In genomic region chr7:98879198-98879988, GRCh38 we compare ENCODE assay signal across 1 cellular context.
A peak's percentile ranks its signal among the peaks of the same experiment; 100 is the strongest.
TF ChIP-seq lines count a peak whose summit lies in the region.

No MANE protein-coding gene starts in this region.

TF ChIP-seq in HepG2, 621 proteins besides CTCF, POLR2A, EP300 and RAD21 (continued from another document):
- TF ChIP-seq ZNF605 (CRISPR knock-in tag; IDR thresholded peaks at IDR 0.05) (peak; percentile 15; the same call in 1 of the 2 replicates), REL (CRISPR knock-in tag; conservative IDR thresholded peaks at IDR 0.05) (0 out of 2 replicates have a peak, but pooled peaks have one; percentile 54), FOXC1 (CRISPR knock-in tag; IDR thresholded peaks at IDR 0.05; ENCODE audit: borderline replicate concordance) (no peak), MTERF4 (CRISPR knock-in tag; IDR thresholded peaks at IDR 0.05) (0 out of 2 replicates have a peak, but pooled peaks have one; percentile 22), GATAD1 (CRISPR knock-in tag; IDR thresholded peaks at IDR 0.05) (peak; percentile 59; the same call in 1 of the 2 replicates), ZNF552 (CRISPR knock-in tag; IDR thresholded peaks at IDR 0.05; ENCODE audit: borderline replicate concordance) (no peak; the same call in 1 of the 2 replicates), ZNF737 (CRISPR knock-in tag; IDR thresholded peaks at IDR 0.05; ENCODE audit: borderline replicate concordance) (no peak), SKIL (CRISPR knock-in tag; IDR thresholded peaks at IDR 0.05; ENCODE audit: borderline replicate concordance) (0 out of 2 replicates have a peak, but pooled peaks have one; percentile 19), ASH2L (IDR thresholded peaks at IDR 0.05; ENCODE audit: insufficient read length, low read depth, low read length) (peak; percentile 24), CEBPB (IDR thresholded peaks at IDR 0.05; ENCODE audit: borderline replicate concordance, low read depth, low read length) (peak; percentile 47; the same call in 1 of the 2 replicates), CBX2 (IDR thresholded peaks at IDR 0.05; ENCODE audit: low read depth, low read length) (no peak), CBX2 (CRISPR knock-in tag; IDR thresholded peaks at IDR 0.05; ENCODE audit: low read depth) (no peak), MBD4 (IDR thresholded peaks at IDR 0.05; ENCODE audit: borderline replicate concordance, low read length) (no peak), ZNF572 (CRISPR knock-in tag; IDR thresholded peaks at IDR 0.05) (0 out of 2 replicates have a peak, but pooled peaks have one; percentile 29), SRY (CRISPR knock-in tag; IDR thresholded peaks at IDR 0.05) (no peak), HOXA7 (CRISPR knock-in tag; IDR thresholded peaks at IDR 0.05) (no peak), FOSL1 (CRISPR knock-in tag; IDR thresholded peaks at IDR 0.05; ENCODE audit: borderline replicate concordance) (0 out of 2 replicates have a peak, but pooled peaks have one; percentile 2), YEATS2 (CRISPR knock-in tag; IDR thresholded peaks at IDR 0.05; ENCODE audit: borderline replicate concordance) (0 out of 2 replicates have a peak, but pooled peaks have one; percentile 19), ZNF512 (CRISPR knock-in tag; IDR thresholded peaks at IDR 0.05) (no peak), SP1 (IDR thresholded peaks at IDR 0.05) (no peak), SP1 (CRISPR knock-in tag; IDR thresholded peaks at IDR 0.05) (no peak)
- TF ChIP-seq, protein P1, sequence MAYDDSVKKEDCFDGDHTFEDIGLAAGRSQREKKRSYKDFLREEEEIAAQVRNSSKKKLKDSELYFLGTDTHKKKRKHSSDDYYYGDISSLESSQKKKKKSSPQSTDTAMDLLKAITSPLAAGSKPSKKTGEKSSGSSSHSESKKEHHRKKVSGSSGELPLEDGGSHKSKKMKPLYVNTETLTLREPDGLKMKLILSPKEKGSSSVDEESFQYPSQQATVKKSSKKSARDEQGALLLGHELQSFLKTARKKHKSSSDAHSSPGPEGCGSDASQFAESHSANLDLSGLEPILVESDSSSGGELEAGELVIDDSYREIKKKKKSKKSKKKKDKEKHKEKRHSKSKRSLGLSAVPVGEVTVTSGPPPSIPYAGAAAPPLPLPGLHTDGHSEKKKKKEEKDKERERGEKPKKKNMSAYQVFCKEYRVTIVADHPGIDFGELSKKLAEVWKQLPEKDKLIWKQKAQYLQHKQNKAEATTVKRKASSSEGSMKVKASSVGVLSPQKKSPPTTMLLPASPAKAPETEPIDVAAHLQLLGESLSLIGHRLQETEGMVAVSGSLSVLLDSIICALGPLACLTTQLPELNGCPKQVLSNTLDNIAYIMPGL (CRISPR knock-in tag; IDR thresholded peaks at IDR 0.05; ENCODE audit: borderline replicate concordance in 1 of 2, low read depth in 1 of 2) = peak in 1 of 2 experiments; percentile 9; a peak in 2 of 4 replicates
- TF ChIP-seq, protein P2, sequence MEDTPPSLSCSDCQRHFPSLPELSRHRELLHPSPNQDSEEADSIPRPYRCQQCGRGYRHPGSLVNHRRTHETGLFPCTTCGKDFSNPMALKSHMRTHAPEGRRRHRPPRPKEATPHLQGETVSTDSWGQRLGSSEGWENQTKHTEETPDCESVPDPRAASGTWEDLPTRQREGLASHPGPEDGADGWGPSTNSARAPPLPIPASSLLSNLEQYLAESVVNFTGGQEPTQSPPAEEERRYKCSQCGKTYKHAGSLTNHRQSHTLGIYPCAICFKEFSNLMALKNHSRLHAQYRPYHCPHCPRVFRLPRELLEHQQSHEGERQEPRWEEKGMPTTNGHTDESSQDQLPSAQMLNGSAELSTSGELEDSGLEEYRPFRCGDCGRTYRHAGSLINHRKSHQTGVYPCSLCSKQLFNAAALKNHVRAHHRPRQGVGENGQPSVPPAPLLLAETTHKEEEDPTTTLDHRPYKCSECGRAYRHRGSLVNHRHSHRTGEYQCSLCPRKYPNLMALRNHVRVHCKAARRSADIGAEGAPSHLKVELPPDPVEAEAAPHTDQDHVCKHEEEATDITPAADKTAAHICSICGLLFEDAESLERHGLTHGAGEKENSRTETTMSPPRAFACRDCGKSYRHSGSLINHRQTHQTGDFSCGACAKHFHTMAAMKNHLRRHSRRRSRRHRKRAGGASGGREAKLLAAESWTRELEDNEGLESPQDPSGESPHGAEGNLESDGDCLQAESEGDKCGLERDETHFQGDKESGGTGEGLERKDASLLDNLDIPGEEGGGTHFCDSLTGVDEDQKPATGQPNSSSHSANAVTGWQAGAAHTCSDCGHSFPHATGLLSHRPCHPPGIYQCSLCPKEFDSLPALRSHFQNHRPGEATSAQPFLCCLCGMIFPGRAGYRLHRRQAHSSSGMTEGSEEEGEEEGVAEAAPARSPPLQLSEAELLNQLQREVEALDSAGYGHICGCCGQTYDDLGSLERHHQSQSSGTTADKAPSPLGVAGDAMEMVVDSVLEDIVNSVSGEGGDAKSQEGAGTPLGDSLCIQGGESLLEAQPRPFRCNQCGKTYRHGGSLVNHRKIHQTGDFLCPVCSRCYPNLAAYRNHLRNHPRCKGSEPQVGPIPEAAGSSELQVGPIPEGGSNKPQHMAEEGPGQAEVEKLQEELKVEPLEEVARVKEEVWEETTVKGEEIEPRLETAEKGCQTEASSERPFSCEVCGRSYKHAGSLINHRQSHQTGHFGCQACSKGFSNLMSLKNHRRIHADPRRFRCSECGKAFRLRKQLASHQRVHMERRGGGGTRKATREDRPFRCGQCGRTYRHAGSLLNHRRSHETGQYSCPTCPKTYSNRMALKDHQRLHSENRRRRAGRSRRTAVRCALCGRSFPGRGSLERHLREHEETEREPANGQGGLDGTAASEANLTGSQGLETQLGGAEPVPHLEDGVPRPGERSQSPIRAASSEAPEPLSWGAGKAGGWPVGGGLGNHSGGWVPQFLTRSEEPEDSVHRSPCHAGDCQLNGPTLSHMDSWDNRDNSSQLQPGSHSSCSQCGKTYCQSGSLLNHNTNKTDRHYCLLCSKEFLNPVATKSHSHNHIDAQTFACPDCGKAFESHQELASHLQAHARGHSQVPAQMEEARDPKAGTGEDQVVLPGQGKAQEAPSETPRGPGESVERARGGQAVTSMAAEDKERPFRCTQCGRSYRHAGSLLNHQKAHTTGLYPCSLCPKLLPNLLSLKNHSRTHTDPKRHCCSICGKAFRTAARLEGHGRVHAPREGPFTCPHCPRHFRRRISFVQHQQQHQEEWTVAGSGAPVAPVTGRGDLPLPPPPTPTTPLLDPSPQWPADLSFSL (CRISPR knock-in tag; IDR thresholded peaks at IDR 0.05) = peak; percentile 53; the same call in 1 of the 2 replicates
